1 cellular context compared by ENCODE assay signal in genomic region chr7:73984481-73985205, GRCh38.
TF ChIP-seq lines count a peak whose summit lies in the region.

No MANE protein-coding gene starts in this region.

TF ChIP-seq in IMR-90, 13 proteins besides CTCF, POLR2A, EP300 and RAD21 (continued from another document):
- TF ChIP-seq USF2 (IDR thresholded peaks at IDR 0.05; ENCODE audit: low read depth, low read length) (no peak), MXI1 (IDR thresholded peaks at IDR 0.05; ENCODE audit: borderline replicate concordance, low read depth, low read length) (no peak), CHD1 (IDR thresholded peaks at IDR 0.05; ENCODE audit: low read depth, low read length) (no peak)
